In the genomic region with DNA sequence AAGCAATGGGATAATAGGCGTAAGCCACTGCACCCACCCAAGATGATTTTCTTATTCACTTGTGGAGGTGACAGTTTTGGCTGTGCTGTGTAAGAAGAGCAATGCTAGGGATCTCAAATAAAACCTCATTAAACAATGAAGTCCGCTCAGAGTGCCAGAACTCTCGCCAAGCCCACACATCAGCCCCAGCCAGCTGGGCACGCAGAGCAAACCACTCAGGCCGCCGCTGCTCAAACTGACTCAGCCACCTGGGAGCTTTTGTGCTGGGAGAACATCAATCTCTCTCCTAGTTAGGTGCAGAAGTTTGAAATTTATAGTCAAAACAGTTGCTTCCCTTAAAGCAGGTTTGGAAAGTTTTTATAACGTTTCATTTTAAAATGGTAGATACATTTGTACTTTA, we compare ENCODE assay signal across 17 cellular contexts. TPM values are rescaled to one million over a fixed set of nuclear protein-coding genes. Genes with fewer than 3 reads are reported as not detected.
A peak's percentile ranks its signal among the peaks of the same experiment; 100 is the strongest.
DNase-seq lines count a peak whose midpoint lies in the region; ATAC-seq, FAIRE-seq and TF ChIP-seq lines count a peak whose summit lies in the region.
"Had no signal": no experiment of that assay in that cellular context is flagged by ENCODE, and none has a peak within 500 bp of the region (broad histone marks: within the 10 kb centered on the region; RNA-seq: fewer than 3 reads in every experiment).

No MANE protein-coding gene starts in this region.

- ATAC-seq in left lobe of liver (peak; percentile 35), HG02610 (IDR thresholded peaks at IDR 0.05; ENCODE audit: unreplicated experiment) (no peak)

- no peak for TF ChIP-seq CTCF in D721Med (IDR thresholded peaks at IDR 0.05; ENCODE audit: insufficient read depth, missing control alignments)

- peak; percentile 68 for FAIRE-seq in D721Med (lab: Jason Lieb, UNC)
- FAIRE-seq: G401.6, GM12891 had no signal

- DNase-seq in NCI-H1092 treated with DMSO at 0.1 percent for 48 hours (lab: John Stamatoyannopoulos, UW) (peak; percentile 43), NCI-H1092 (lab: John Stamatoyannopoulos, UW) (no peak), D721Med (ENCODE audit: insufficient read length, low spot score) (no peak), SHP77 (lab: John Stamatoyannopoulos, UW) (peak; percentile 48 to 73), left lobe of liver (ENCODE audit: low spot score) (no peak), NCI-H146 (lab: John Stamatoyannopoulos, UW) (no peak)
- DNase-seq: 8988T; AML-193; CD8-positive, alpha-beta memory T cell; DMS 273 treated with DMSO at 0.1 percent for 48 hours; DMS79 treated with DMSO at 0.1 percent for 48 hours; EL; GOT3; H9 had no signal

RNA-seq across cellular contexts. Expression of gene RNF152, which starts 47.6 kb away (rescaled TPM):
- 102 TPM for total RNA-seq in left lobe of liver

Comparison
In these comparisons a context has a peak if more than half of its experiments do, and no peak if none do; other contexts are left out.
1. DNase-seq: peak in NCI-H1092 treated with DMSO at 0.1 percent for 48 hours (single experiment) and SHP77 (2 of 2); none in NCI-H1092 (single experiment), D721Med (single experiment), left lobe of liver (single experiment) and NCI-H146 (single experiment).